In genomic region chr5:98157368-98157767, GRCh38 we compare ENCODE assay signal across 15 cellular contexts.
DNase-seq lines count a peak whose midpoint lies in the region; ATAC-seq and TF ChIP-seq lines count a peak whose summit lies in the region.
"Had no signal": no experiment of that assay in that cellular context is flagged by ENCODE, and none has a peak within 500 bp of the region (broad histone marks: within the 10 kb centered on the region; RNA-seq: fewer than 3 reads in every experiment).

No MANE protein-coding gene starts in this region.

- no peaks in the 10 kb centered on the region for H3K27me3 ChIP-seq in GM23338 (ENCODE audit: insufficient read depth)
- H3K27me3 ChIP-seq in PC-3 (ENCODE audit: low read length): no peaks in the 10 kb centered on the region
- H3K27me3 ChIP-seq in neural progenitor cell: no peaks in the 10 kb centered on the region
- H3K27me3 ChIP-seq: BE2C had no signal

- H3K9me3 ChIP-seq in PC-3 (ENCODE audit: low read length): no peaks in the 10 kb centered on the region
- no peaks in the 10 kb centered on the region for H3K9me3 ChIP-seq in neural progenitor cell (ENCODE audit: low read depth)
- H3K9me3 ChIP-seq: BE2C had no signal

- H4K20me1 ChIP-seq in GM23338 (replicated peaks; ENCODE audit: insufficient read depth) (no peaks in the 10 kb centered on the region), PC-3 (ENCODE audit: low read length) (no peaks in the 10 kb centered on the region), neural progenitor cell (ENCODE audit: low read depth) (no peaks in the 10 kb centered on the region)

- BruUV-seq in PC-3 (replicated peaks; lab: Mats Ljungman, UMichigan): no TSS peak

- no peaks in the 10 kb centered on the region for H3F3A ChIP-seq in GM23338 (replicated peaks; ENCODE audit: low read depth)
- H3F3A ChIP-seq in PC-3 (ENCODE audit: low read length, unreplicated experiment): no peaks in the 10 kb centered on the region
- H3F3A ChIP-seq in neural progenitor cell (ENCODE audit: low read depth): no peaks in the 10 kb centered on the region

- H3K4me3 Mint-ChIP-seq in GM23338 (no peak overlapping the region), neural progenitor cell (no peak overlapping the region)
- H3K4me3 Mint-ChIP-seq: CD4-positive, alpha-beta memory T cell; H9; IgD-negative memory B cell had no signal

- H3K36me3 Mint-ChIP-seq in GM23338 (ENCODE audit: low read depth) (peaks cover 3% of the 10 kb centered on the region; the same call in 1 of the 3 replicates), neural progenitor cell (no peaks in the 10 kb centered on the region)
- H3K36me3 Mint-ChIP-seq: CD4-positive, alpha-beta memory T cell; IgD-negative memory B cell had no signal

- H3K27me3 Mint-ChIP-seq in GM23338 (ENCODE audit: insufficient read depth, low read depth, poor library complexity): no peaks in the 10 kb centered on the region
- H3K27me3 Mint-ChIP-seq in neural progenitor cell (ENCODE audit: insufficient read depth, low read depth): peaks cover 5% of the 10 kb centered on the region
- H3K27me3 Mint-ChIP-seq: CD4-positive, alpha-beta memory T cell; IgD-negative memory B cell had no signal

- no peak overlapping the region for H3K4me3 ChIP-seq in GM12875 (ENCODE audit: low read depth, low read length)
- no peak overlapping the region for H3K4me3 ChIP-seq in GM23338
- no peak overlapping the region for H3K4me3 ChIP-seq in PC-3 (ENCODE audit: low read length)
- H3K4me3 ChIP-seq in neural progenitor cell: no peak overlapping the region

- CTCF ChIA-PET in PC-3 (lab: Charles Lee): no interaction called here

- H3K9ac ChIP-seq in PC-3 (ENCODE audit: low read length) (no peak overlapping the region), neural progenitor cell (no peak overlapping the region)

- ATAC-seq in GM23338 (peak; percentile 67; the same call in 2 of the 3 replicates), PC-3 (no peak; the same call in 1 of the 2 replicates)

- no peak overlapping the region for H3K27ac ChIP-seq in GM23338 (ENCODE audit: low read depth)
- H3K27ac ChIP-seq in PC-3 (ENCODE audit: low read length): no peak overlapping the region
- no peak overlapping the region for H3K27ac ChIP-seq in neural progenitor cell
- no peak overlapping the region for H3K27ac ChIP-seq in caudate nucleus (ENCODE audit: low read depth, low read length)
- H3K27ac ChIP-seq: C4-2B had no signal

- H3K4me1 ChIP-seq in GM23338 (ENCODE audit: insufficient read depth): no peaks in the 10 kb centered on the region
- H3K4me1 ChIP-seq in PC-3 (ENCODE audit: insufficient read depth, low read length): no peaks in the 10 kb centered on the region
- no peaks in the 10 kb centered on the region for H3K4me1 ChIP-seq in neural progenitor cell
- H3K4me1 ChIP-seq: BE2C had no signal

- H3K9me2 ChIP-seq in GM23338 (ENCODE audit: insufficient read depth) (peaks cover 21% of the 10 kb centered on the region; the same call in 1 of the 2 replicates), PC-3 (replicated peaks; ENCODE audit: low read length) (no peaks in the 10 kb centered on the region)

- peak; percentile 23 for DNase-seq in GM23338 (ENCODE audit: low spot score)
- no peak for DNase-seq in PC-3
- DNase-seq in neural progenitor cell (ENCODE audit: low spot score): no peak
- DNase-seq in GM20000 (ENCODE audit: low spot score): no peak
- DNase-seq in NCI-H69 (lab: John Stamatoyannopoulos, UW): no peak
- no peak for DNase-seq in caudate nucleus (lab: John Stamatoyannopoulos, UW)
- DNase-seq: BE2C; CD4-positive, alpha-beta memory T cell; DMS79; EL; GOT3; H9 had no signal

- H3K9me3 Mint-ChIP-seq in GM23338 (peaks cover 3% of the 10 kb centered on the region; the same call in 1 of the 3 replicates), neural progenitor cell (peaks cover 2% of the 10 kb centered on the region)
- H3K9me3 Mint-ChIP-seq: IgD-negative memory B cell had no signal

- H3K4me1 Mint-ChIP-seq in GM23338 (no peaks in the 10 kb centered on the region), neural progenitor cell (no peaks in the 10 kb centered on the region)
- H3K4me1 Mint-ChIP-seq: CD4-positive, alpha-beta memory T cell; IgD-negative memory B cell had no signal

- POLR2A ChIA-PET in PC-3 (lab: Charles Lee; ENCODE audit: unreplicated experiment): interaction anchor here (0.5 kb wide), 1 partner anchor 34 kb away, joined by 4 read pairs; no protein-coding TSS in a partner anchor

- H2AFZ ChIP-seq in GM23338: no peak overlapping the region
- H2AFZ ChIP-seq in PC-3 (ENCODE audit: low read length): no peak overlapping the region
- H2AFZ ChIP-seq in neural progenitor cell (replicated peaks): no peak overlapping the region

- H3K79me2 ChIP-seq in GM23338 (replicated peaks; ENCODE audit: insufficient read depth) (no peaks in the 10 kb centered on the region), PC-3 (ENCODE audit: low read length) (no peaks in the 10 kb centered on the region), neural progenitor cell (ENCODE audit: low read depth) (no peaks in the 10 kb centered on the region)

- H3K36me3 ChIP-seq in GM23338 (ENCODE audit: insufficient read depth): no peaks in the 10 kb centered on the region
- no peaks in the 10 kb centered on the region for H3K36me3 ChIP-seq in PC-3 (ENCODE audit: low read depth, low read length)
- no peaks in the 10 kb centered on the region for H3K36me3 ChIP-seq in neural progenitor cell
- H3K36me3 ChIP-seq: BE2C had no signal

- no peak overlapping the region for H3K4me2 ChIP-seq in GM23338
- H3K4me2 ChIP-seq in PC-3 (ENCODE audit: low read length): no peak overlapping the region
- no peak overlapping the region for H3K4me2 ChIP-seq in neural progenitor cell

- TF ChIP-seq CTCF in GM12875 (IDR thresholded peaks at IDR 0.05; ENCODE audit: borderline replicate concordance, insufficient read depth, low read depth, low read length) (0 out of 2 replicates have a peak, but pooled peaks have one; percentile 16), GM23338 (conservative IDR thresholded peaks at IDR 0.05; ENCODE audit: low read depth in 2 of 2) (peak; percentile 27 to 44; a peak in 3 of 4 replicates), PC-3 (conservative IDR thresholded peaks at IDR 0.05; ENCODE audit: low read depth, low read length) (peak; percentile 36; the same call in 1 of the 2 replicates), neural progenitor cell (IDR thresholded peaks at IDR 0.05) (no peak), GM20000 (IDR thresholded peaks at IDR 0.05; ENCODE audit: extremely low read depth, missing control alignments) (no peak)

- intact Hi-C loops in PC-3 (cut with micrococcal nuclease): no loop called here

- H3K27ac Mint-ChIP-seq in GM23338: no peak overlapping the region
- H3K27ac Mint-ChIP-seq in neural progenitor cell: peak overlapping the region; percentile 63
- H3K27ac Mint-ChIP-seq: CD4-positive, alpha-beta memory T cell; H9; IgD-negative memory B cell had no signal

TF ChIP-seq in GM23338, 12 proteins besides CTCF, POLR2A, EP300 and RAD21 (continues in another document):
- no peak for TF ChIP-seq STAT1 (IDR thresholded peaks at IDR 0.05; ENCODE audit: unreplicated experiment)
- TF ChIP-seq CREB1 (CRISPR knock-in tag; IDR thresholded peaks at IDR 0.05; ENCODE audit: low read depth): no peak
- no peak for TF ChIP-seq EZH2phosphoT487 (IDR thresholded peaks at IDR 0.05; ENCODE audit: unreplicated experiment)
- TF ChIP-seq, protein P1, sequence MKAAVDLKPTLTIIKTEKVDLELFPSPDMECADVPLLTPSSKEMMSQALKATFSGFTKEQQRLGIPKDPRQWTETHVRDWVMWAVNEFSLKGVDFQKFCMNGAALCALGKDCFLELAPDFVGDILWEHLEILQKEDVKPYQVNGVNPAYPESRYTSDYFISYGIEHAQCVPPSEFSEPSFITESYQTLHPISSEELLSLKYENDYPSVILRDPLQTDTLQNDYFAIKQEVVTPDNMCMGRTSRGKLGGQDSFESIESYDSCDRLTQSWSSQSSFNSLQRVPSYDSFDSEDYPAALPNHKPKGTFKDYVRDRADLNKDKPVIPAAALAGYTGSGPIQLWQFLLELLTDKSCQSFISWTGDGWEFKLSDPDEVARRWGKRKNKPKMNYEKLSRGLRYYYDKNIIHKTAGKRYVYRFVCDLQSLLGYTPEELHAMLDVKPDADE (IDR thresholded peaks at IDR 0.05): no peak
- TF ChIP-seq JUNB (IDR thresholded peaks at IDR 0.05; ENCODE audit: unreplicated experiment): no peak
- TF ChIP-seq NANOG (IDR thresholded peaks at IDR 0.05; ENCODE audit: borderline replicate concordance): no peak
- TF ChIP-seq EZH2 (IDR thresholded peaks at IDR 0.05; ENCODE audit: low read depth, unreplicated experiment): no peak
- TF ChIP-seq ZNF114 (CRISPR knock-in tag; IDR thresholded peaks at IDR 0.05): no peak
- no peak for TF ChIP-seq POLR2AphosphoS5 (IDR thresholded peaks at IDR 0.05; ENCODE audit: low read depth)

Comparison
In these comparisons a context has a peak if more than half of its experiments do, and no peak if none do; other contexts are left out.
1. CTCF ChIP-seq: peak in GM12875 (single experiment), GM23338 (2 of 2) and PC-3 (single experiment); none in neural progenitor cell (single experiment) and GM20000 (single experiment).